ENCODE assay signal across 18 cellular contexts in the genomic region with DNA sequence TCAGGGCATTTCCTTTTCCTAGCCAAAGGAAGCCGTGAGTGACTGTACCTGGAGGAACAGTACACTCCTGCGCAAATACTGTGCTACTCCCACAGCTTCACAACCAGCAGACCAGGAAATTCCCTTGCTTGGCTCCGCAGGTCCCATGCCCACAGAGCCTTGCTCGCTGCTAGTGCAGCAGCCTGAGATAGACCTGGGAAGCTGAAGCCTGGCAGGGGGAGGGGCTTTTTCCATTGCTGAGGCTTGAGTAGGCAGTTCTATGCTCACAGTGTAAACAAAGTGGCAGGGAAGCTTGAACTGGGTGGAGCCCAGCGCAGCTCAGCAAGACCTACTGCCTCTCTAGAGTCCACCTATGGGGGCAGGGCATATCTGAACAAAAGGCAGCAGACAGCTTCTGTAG.
DNase-seq lines count a peak whose midpoint lies in the region; ATAC-seq, FAIRE-seq and TF ChIP-seq lines count a peak whose summit lies in the region.
"Had no signal": no experiment of that assay in that cellular context is flagged by ENCODE, and none has a peak within 500 bp of the region (broad histone marks: within the 10 kb centered on the region; RNA-seq: fewer than 3 reads in every experiment).

No MANE protein-coding gene starts in this region.

- DNase-seq in HAP-1 (ENCODE audit: low spot score in 2 of 2): peak; percentile 33 to 70
- peak; percentile 35 for DNase-seq in NCI-H460 (ENCODE audit: extremely low read depth, low read depth)
- peak; percentile 69 to 90 (median 84) for DNase-seq in body of pancreas
- DNase-seq in pancreas: peak; percentile 62 to 84 (median 76)
- DNase-seq in mesothelial cell of epicardium (ENCODE audit: low spot score in 2 of 2, unreplicated experiment in 2 of 2): no peak
- DNase-seq in stimulated activated CD4-positive, alpha-beta T cell treated with anti-CD3 and anti-CD28 coated beads, Interleukin-2, amount 100 ng/mL, for 48 hours: no peak
- no peak for DNase-seq in NCI-H128 (lab: John Stamatoyannopoulos, UW; ENCODE audit: unreplicated experiment)
- DNase-seq in GM12892 (ENCODE audit: insufficient read length): no peak
- DNase-seq: activated CD4-positive, CD25-positive, alpha-beta regulatory T cell treated with anti-CD3 and anti-CD28 coated beads, Interleukin-2, amount 50 U/mL, for 72 hours; CD4-positive, CD25-positive, alpha-beta regulatory T cell; dorsolateral prefrontal cortex; GDM1; islet precursor cell; NCI-H1092; NCI-H82; T-helper 2 cell had no signal

- H3K36me3 ChIP-seq in HAP-1 (replicated peaks) (no peaks in the 10 kb centered on the region), body of pancreas (replicated peaks in 1 of 2; ENCODE audit: insufficient read depth in 1 of 2, low read depth in 2 of 2) (no peaks in the 10 kb centered on the region), pancreas (no peaks in the 10 kb centered on the region)
- H3K36me3 ChIP-seq: tibial nerve had no signal

- no peaks in the 10 kb centered on the region for H3K27me3 Mint-ChIP-seq in mesothelial cell of epicardium (ENCODE audit: low read depth)
- H3K27me3 Mint-ChIP-seq: CD4-positive, CD25-positive, alpha-beta regulatory T cell had no signal

- H3K27ac Mint-ChIP-seq in mesothelial cell of epicardium: no peak overlapping the region
- H3K27ac Mint-ChIP-seq: CD4-positive, CD25-positive, alpha-beta regulatory T cell had no signal

- H3K4me3 Mint-ChIP-seq in mesothelial cell of epicardium: no peak overlapping the region
- H3K4me3 Mint-ChIP-seq: CD4-positive, CD25-positive, alpha-beta regulatory T cell had no signal

- FAIRE-seq in pancreas (lab: Jason Lieb, UNC) (no peak), GM12892 (lab: Jason Lieb, UNC) (no peak)

- TF ChIP-seq POLR2A in body of pancreas (IDR thresholded peaks at IDR 0.05) (peak; percentile 10 to 23 (median 19)), GM12892 (IDR thresholded peaks at IDR 0.05; ENCODE audit: low read depth, low read length) (no peak)

- H3K27me3 ChIP-seq in HAP-1 (ENCODE audit: low read depth): no peaks in the 10 kb centered on the region
- H3K27me3 ChIP-seq in body of pancreas: no peaks in the 10 kb centered on the region
- H3K27me3 ChIP-seq in pancreas: no peaks in the 10 kb centered on the region
- H3K27me3 ChIP-seq: dorsolateral prefrontal cortex, tibial nerve had no signal

- TF ChIP-seq CTCF in body of pancreas (IDR thresholded peaks at IDR 0.05) (peak in 1 of 7 experiments; percentile 5), pancreas (IDR thresholded peaks at IDR 0.05) (no peak), mesothelial cell of epicardium (IDR thresholded peaks at IDR 0.05; ENCODE audit: unreplicated experiment) (no peak)

- peaks cover 6% of the 10 kb centered on the region for H3K9me3 Mint-ChIP-seq in mesothelial cell of epicardium

- H3K4me1 Mint-ChIP-seq in mesothelial cell of epicardium: peaks cover 3% of the 10 kb centered on the region
- H3K4me1 Mint-ChIP-seq: CD4-positive, CD25-positive, alpha-beta regulatory T cell had no signal

- ATAC-seq in body of pancreas: peak; percentile 82
- ATAC-seq in pancreas: peak; percentile 91 to 98 (median 95)
- ATAC-seq: HCT116 had no signal

- intact Hi-C loops in body of pancreas (cut with DNase I): no loop called here
- intact Hi-C loops in pancreas (cut with DNase I): no loop called here

- peak overlapping the region; percentile 28 to 45 (median 38) for H3K27ac ChIP-seq in body of pancreas
- peak overlapping the region in 1 of 4 donors; percentile 46 for H3K27ac ChIP-seq in pancreas
- H3K27ac ChIP-seq: dorsolateral prefrontal cortex, tibial nerve had no signal

- H3K36me3 Mint-ChIP-seq in mesothelial cell of epicardium: peaks cover 3% of the 10 kb centered on the region
- H3K36me3 Mint-ChIP-seq: CD4-positive, CD25-positive, alpha-beta regulatory T cell had no signal

- H3K4me1 ChIP-seq in HAP-1: no peaks in the 10 kb centered on the region
- peaks cover 8% of the 10 kb centered on the region for H3K4me1 ChIP-seq in body of pancreas
- H3K4me1 ChIP-seq in pancreas: no peaks in the 10 kb centered on the region

- WGBS in body of pancreas, 2 donors: 20 to 34% methylated on average over 1 to 5 of the region's 5 CpGs
- WGBS in pancreas, 2 donors: 42 to 47% methylated on average over 5 of the region's 5 CpGs

- in situ Hi-C loops in HAP-1 (cut with MboI; ENCODE audit: low sequenced_read_pairs): loop anchor here (25.0 kb wide), 3 partner anchors 534 to 1259 kb away; no protein-coding TSS in a partner anchor

- H3K9me3 ChIP-seq in HAP-1 (no peaks in the 10 kb centered on the region), body of pancreas (no peaks in the 10 kb centered on the region), pancreas (no peaks in the 10 kb centered on the region)
- H3K9me3 ChIP-seq: tibial nerve had no signal

- no peak overlapping the region for H3K4me3 ChIP-seq in HAP-1
- no peak overlapping the region for H3K4me3 ChIP-seq in body of pancreas
- H3K4me3 ChIP-seq in pancreas: peak overlapping the region in 1 of 4 donors; percentile 5
- H3K4me3 ChIP-seq: dorsolateral prefrontal cortex, tibial nerve had no signal

Comparison
In these comparisons a context has a peak if more than half of its experiments do, and no peak if none do; other contexts are left out.
1. DNase-seq: peak in HAP-1 (2 of 2), NCI-H460 (single experiment), body of pancreas (4 of 4) and pancreas (6 of 6); none in mesothelial cell of epicardium (0 of 2), stimulated activated CD4-positive, alpha-beta T cell treated with anti-CD3 and anti-CD28 coated beads, Interleukin-2, amount 100 ng/mL, for 48 hours (0 of 2), NCI-H128 (single experiment) and GM12892 (single experiment).